7 cellular contexts compared by ENCODE assay signal in the genomic region with DNA sequence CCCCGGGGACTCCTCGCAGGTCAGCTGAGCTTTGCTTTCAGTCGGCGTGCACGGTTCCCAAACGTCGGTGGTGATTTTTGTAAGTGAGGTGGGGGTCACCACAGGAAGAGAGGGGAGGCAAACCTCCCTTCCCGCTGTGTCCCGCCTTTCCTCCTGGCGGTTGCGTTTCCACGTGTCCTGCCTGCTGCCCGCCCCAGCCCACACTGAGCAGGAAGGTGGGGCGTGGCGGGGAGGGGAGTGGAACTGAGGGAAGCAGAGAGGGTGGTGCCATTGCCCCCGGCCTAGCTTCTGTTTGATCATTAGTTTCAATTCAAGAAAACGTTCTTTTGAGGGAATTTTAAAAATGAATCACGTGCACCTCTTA. TPM values are rescaled to one million over a fixed set of nuclear protein-coding genes. Genes with fewer than 3 reads are reported as not detected.
DNase-seq lines count a peak whose midpoint lies in the region; ATAC-seq, FAIRE-seq and TF ChIP-seq lines count a peak whose summit lies in the region.

No MANE protein-coding gene starts in this region.

- H3K4me1 ChIP-seq in HepG2 (ENCODE audit: insufficient read depth, low read length) (peaks cover 23% of the 10 kb centered on the region), stomach (peaks cover 8 to 16% (median 12%) of the 10 kb centered on the region in 4 donors), OCI-LY7 (ENCODE audit: insufficient read depth, low read length, poor library complexity, severe bottlenecking) (no peaks in the 10 kb centered on the region)

- H3K4me3 ChIP-seq in brain microvascular endothelial cell (ENCODE audit: low read depth, low read length) (peak overlapping the region; percentile 20), HepG2 (replicated peaks in 1 of 3; ENCODE audit: insufficient read depth in 1 of 3, low read depth in 2 of 3, low read length in 3 of 3) (no peak overlapping the region), stomach (peak overlapping the region; percentile 28 to 49 (median 39)), OCI-LY7 (ENCODE audit: low read depth, low read length, poor library complexity, severe bottlenecking) (no peak overlapping the region)

- TF ChIP-seq CTCF in brain microvascular endothelial cell (IDR thresholded peaks at IDR 0.05; ENCODE audit: low read depth, low read length, missing control alignments), result no peak
- TF ChIP-seq CTCF in HepG2 (CRISPR knock-in tag; IDR thresholded peaks at IDR 0.05), result no peak
- no peak for TF ChIP-seq CTCF in stomach (IDR thresholded peaks at IDR 0.05)
- TF ChIP-seq CTCF in OCI-LY7 (conservative IDR thresholded peaks at IDR 0.05; ENCODE audit: low read length), result no peak

- intact Hi-C loops in HepG2 (cut with micrococcal nuclease; ENCODE audit: unreplicated experiment) (no loop called here), stomach (cut with DNase I; ENCODE audit: low total_unique reads) (no loop called here), OCI-LY7 (cut with micrococcal nuclease; ENCODE audit: unreplicated experiment) (no loop called here)

- WGBS in HepG2 (ENCODE audit: low lambda C conversion rate), result 81% methylated on average over 18 of the region's 18 CpGs
- 11 to 36% (median 26%) methylated on average over 12 to 18 of the region's 18 CpGs for WGBS in stomach, 5 donors

- H3K79me2 ChIP-seq in HepG2 (ENCODE audit: insufficient read depth, low read length) (no peaks in the 10 kb centered on the region), OCI-LY7 (ENCODE audit: insufficient read depth, low read depth, low read length) (no peaks in the 10 kb centered on the region)

- TF ChIP-seq RAD21 in HepG2 (CRISPR knock-in tag; IDR thresholded peaks at IDR 0.05), result no peak

- H3K27ac ChIP-seq in brain microvascular endothelial cell (no peak overlapping the region), HepG2 (ENCODE audit: extremely low read length, insufficient read depth, low read length) (no peak overlapping the region), stomach (peak overlapping the region in 3 of 5 donors; percentile 1 to 7 (median 4)), OCI-LY7 (ENCODE audit: low read depth, low read length, poor library complexity, severe bottlenecking) (no peak overlapping the region)

- POLR2A ChIA-PET in HepG2 (lab: Yijun Ruan, JAX) (interaction anchor here (1.2 kb wide), 1 partner anchor 10 kb away, joined by 3 read pairs; no protein-coding TSS in a partner anchor), OCI-LY7 (lab: Charles Lee) (no interaction called here)

- H3K9me2 ChIP-seq in OCI-LY7 (ENCODE audit: insufficient read depth, low read length), result no peaks in the 10 kb centered on the region

- H2AFZ ChIP-seq in HepG2 (ENCODE audit: low read length) (no peak overlapping the region), OCI-LY7 (ENCODE audit: low read length) (no peak overlapping the region)

- TF ChIP-seq POLR2A in HepG2 (IDR thresholded peaks at IDR 0.05; ENCODE audit: insufficient read depth in 1 of 2, low read depth in 2 of 2, low read length in 2 of 2) (no peak), stomach (IDR thresholded peaks at IDR 0.05) (no peak)

- H3K36me3 ChIP-seq in brain microvascular endothelial cell (replicated peaks) (no peaks in the 10 kb centered on the region), HepG2 (replicated peaks in 1 of 2; ENCODE audit: control insufficient read depth in 1 of 2, insufficient read depth in 2 of 2, low read length in 2 of 2) (no peaks in the 10 kb centered on the region), stomach (no peaks in the 10 kb centered on the region), OCI-LY7 (ENCODE audit: insufficient read depth, low read length) (no peaks in the 10 kb centered on the region)

- H3K9me3 ChIP-seq in HepG2 (ENCODE audit: low read length) (no peaks in the 10 kb centered on the region), stomach (no peaks in the 10 kb centered on the region), OCI-LY7 (ENCODE audit: low read length) (no peaks in the 10 kb centered on the region)

- TF ChIP-seq EP300 in HepG2 (IDR thresholded peaks at IDR 0.05; ENCODE audit: low read depth in 2 of 2, low read length in 2 of 2) (no peak), HepG2 (CRISPR knock-in tag; IDR thresholded peaks at IDR 0.05; ENCODE audit: borderline replicate concordance) (no peak), stomach (IDR thresholded peaks at IDR 0.05) (no peak)

- H3K27me3 ChIP-seq in brain microvascular endothelial cell (replicated peaks) (peaks cover 16% of the 10 kb centered on the region), HepG2 (ENCODE audit: control insufficient read depth in 1 of 2, insufficient read depth in 2 of 2, low read length in 2 of 2) (peaks cover 0 to 2% of the 10 kb centered on the region in 2 experiments; a peak in 2 of 5 replicates), stomach (peaks cover 0 to 45% (median 12%) of the 10 kb centered on the region in 3 donors)

- no peak for FAIRE-seq in HepG2 (lab: Jason Lieb, UNC)

- H3K9ac ChIP-seq in HepG2 (ENCODE audit: insufficient read depth, low read depth, low read length), result no peak overlapping the region

- in situ Hi-C loops in brain microvascular endothelial cell (cut with HindIII; ENCODE audit: low pct_ligation_motif_present, low sequenced_read_pairs) (no loop called here), HepG2 (cut with HindIII; ENCODE audit: extremely low pct_ligation_motif_present, low pct_unique_long_range_greater_than_20kb) (no loop called here)

- no TSS peak for BruUV-seq in HepG2 (replicated peaks; lab: Mats Ljungman, UMichigan)
- BruUV-seq in OCI-LY7 (replicated peaks; lab: Mats Ljungman, UMichigan), result no TSS peak

- H4K20me1 ChIP-seq in HepG2 (ENCODE audit: insufficient read depth, low read length), result no peaks in the 10 kb centered on the region
- no peaks in the 10 kb centered on the region for H4K20me1 ChIP-seq in OCI-LY7 (ENCODE audit: insufficient read depth, low read length)

- DNase-seq in NCI-H146 (lab: John Stamatoyannopoulos, UW) (peak; percentile 77), brain microvascular endothelial cell (no peak), HepG2 (ENCODE audit: low spot score) (no peak), stomach (no peak), NCI-H1436 treated with DMSO at 0.1 percent for 48 hours (lab: John Stamatoyannopoulos, UW) (no peak), superior temporal gyrus (ENCODE audit: extremely low spot score) (no peak), OCI-LY7 (ENCODE audit: low spot score) (no peak)

- ATAC-seq in HepG2, result no peak

- CTCF ChIA-PET in HepG2 (lab: Yijun Ruan, JAX; ENCODE audit: low intra/inter-chr PET ratio, low total read pairs) (no interaction called here), OCI-LY7 (lab: Charles Lee; ENCODE audit: unreplicated experiment) (no interaction called here)

- H3K4me2 ChIP-seq in HepG2 (ENCODE audit: low read depth, low read length) (no peak overlapping the region), OCI-LY7 (ENCODE audit: low read length) (no peak overlapping the region)

TF ChIP-seq in HepG2, 621 proteins besides CTCF, POLR2A, EP300 and RAD21 (continues in another document):
- no peak for TF ChIP-seq ETV6 (CRISPR knock-in tag; conservative IDR thresholded peaks at IDR 0.05)
- TF ChIP-seq ZNF678 (CRISPR knock-in tag; IDR thresholded peaks at IDR 0.05), result no peak
- no peak for TF ChIP-seq TEAD3 (CRISPR knock-in tag; optimal IDR thresholded peaks at IDR 0.05; ENCODE audit: borderline replicate concordance)
- peak; percentile 30; the same call in 1 of the 2 replicates for TF ChIP-seq ZBTB38 (CRISPR knock-in tag; IDR thresholded peaks at IDR 0.05)
- peak; percentile 68 for TF ChIP-seq PRPF4 (IDR thresholded peaks at IDR 0.05; ENCODE audit: low read depth, low read length, poor library complexity, severe bottlenecking)
- no peak for TF ChIP-seq ZNF737 (CRISPR knock-in tag; IDR thresholded peaks at IDR 0.05; ENCODE audit: borderline replicate concordance)
- TF ChIP-seq NBN (conservative IDR thresholded peaks at IDR 0.05), result no peak
- TF ChIP-seq GABPA (IDR thresholded peaks at IDR 0.05; ENCODE audit: low read depth, low read length), result no peak
- TF ChIP-seq GABPA (CRISPR knock-in tag; IDR thresholded peaks at IDR 0.05; ENCODE audit: low read depth), result no peak
- no peak for TF ChIP-seq ZNF143 (CRISPR knock-in tag; IDR thresholded peaks at IDR 0.05)
- no peak for TF ChIP-seq ZNF224 (CRISPR knock-in tag; IDR thresholded peaks at IDR 0.05)

RNA-seq across cellular contexts. Expression of gene AFDN, which starts 30.1 kb away (rescaled TPM):
- total RNA-seq in HepG2 (2016; rRNA removed; fragmentation: Illumina TruSeq; extraction: Trizol) (97.8 and 136 TPM in 2 replicates), stomach (100 to 1,000 TPM in 4 of 5 donors, 10 to 100 TPM in 1; 95.1 to 521 (median 203) TPM), OCI-LY7 (2022) (68.8 and 71.6 TPM in 2 replicates)
- total RNA-seq in HepG2 (2016; cell fraction: cytosol; rRNA removed; fragmentation: Illumina TruSeq; extraction: Trizol; ENCODE audit: low read depth), result 82.1 and 86.5 TPM in 2 replicates
- total RNA-seq in HepG2 (2016; cell fraction: insoluble cytoplasmic fraction; rRNA removed; fragmentation: Illumina TruSeq; extraction: Trizol), result 90.9 and 138 TPM in 2 replicates
- 67.9 and 80.5 TPM in 2 replicates for total RNA-seq in HepG2 (2016; cell fraction: membrane; rRNA removed; fragmentation: Illumina TruSeq; extraction: Trizol)
- 248 and 270 TPM in 2 replicates for total RNA-seq in HepG2 (2016; cell fraction: nucleus; rRNA removed; fragmentation: Illumina TruSeq; extraction: Trizol)
- polyA plus RNA-seq in HepG2 (2011; rRNA removed) (151 and 156 TPM in 2 replicates), stomach (10 to 100 TPM; 24.8 to 34.7 (median 25.7) TPM)
- 52.5 and 65.6 TPM in 2 replicates for polyA plus RNA-seq in HepG2 (2011; cell fraction: cytosol; rRNA removed)
- polyA plus RNA-seq in HepG2 (2011; cell fraction: nucleus; rRNA removed), result 488 and 509 TPM in 2 replicates
- 141 and 152 TPM in 2 replicates for polyA plus RNA-seq in HepG2 (2012)
- polyA plus RNA-seq in HepG2 (2016; cell fraction: cytosol; fragmentation: Illumina TruSeq; extraction: Trizol; ENCODE audit: low read depth), result 1.8 and 2.1 TPM in 2 replicates
- polyA plus RNA-seq in HepG2 (2016; cell fraction: insoluble cytoplasmic fraction; fragmentation: Illumina TruSeq; extraction: Trizol; ENCODE audit: low read depth), result 62.7 and 70.2 TPM in 2 replicates
- 7.1 and 7.2 TPM in 2 replicates for polyA plus RNA-seq in HepG2 (2016; cell fraction: membrane; fragmentation: Illumina TruSeq; extraction: Trizol; ENCODE audit: low read depth)
- polyA plus RNA-seq in HepG2 (2016; cell fraction: nucleus; fragmentation: Illumina TruSeq; extraction: Trizol; ENCODE audit: insufficient read depth, low read depth), result 361 and 384 TPM in 2 replicates
- 24.6 and 223 TPM in 2 replicates for polyA minus RNA-seq in HepG2 (2011; rRNA and poly(A)+ RNA removed; ENCODE audit: low replicate concordance)
- polyA minus RNA-seq in HepG2 (2011; cell fraction: cytosol; rRNA and poly(A)+ RNA removed), result 115 and 134 TPM in 2 replicates
- polyA minus RNA-seq in HepG2 (2011; cell fraction: nucleus; rRNA and poly(A)+ RNA removed), result 847 and 897 TPM in 2 replicates
- 43.6 and 62.2 TPM in 2 replicates for total RNA-seq in OCI-LY7 (2014; rRNA removed; shearing (Covaris generic))

Comparison
In these comparisons a context has a peak if more than half of its experiments do, and no peak if none do; other contexts are left out.
1. H3K27ac ChIP-seq: peak in stomach (3 of 5); none in brain microvascular endothelial cell (single experiment), HepG2 (single experiment) and OCI-LY7 (single experiment).
2. H3K4me3 ChIP-seq: peak in brain microvascular endothelial cell (single experiment) and stomach (4 of 4); none in HepG2 (0 of 3) and OCI-LY7 (single experiment).